In the genomic region with DNA sequence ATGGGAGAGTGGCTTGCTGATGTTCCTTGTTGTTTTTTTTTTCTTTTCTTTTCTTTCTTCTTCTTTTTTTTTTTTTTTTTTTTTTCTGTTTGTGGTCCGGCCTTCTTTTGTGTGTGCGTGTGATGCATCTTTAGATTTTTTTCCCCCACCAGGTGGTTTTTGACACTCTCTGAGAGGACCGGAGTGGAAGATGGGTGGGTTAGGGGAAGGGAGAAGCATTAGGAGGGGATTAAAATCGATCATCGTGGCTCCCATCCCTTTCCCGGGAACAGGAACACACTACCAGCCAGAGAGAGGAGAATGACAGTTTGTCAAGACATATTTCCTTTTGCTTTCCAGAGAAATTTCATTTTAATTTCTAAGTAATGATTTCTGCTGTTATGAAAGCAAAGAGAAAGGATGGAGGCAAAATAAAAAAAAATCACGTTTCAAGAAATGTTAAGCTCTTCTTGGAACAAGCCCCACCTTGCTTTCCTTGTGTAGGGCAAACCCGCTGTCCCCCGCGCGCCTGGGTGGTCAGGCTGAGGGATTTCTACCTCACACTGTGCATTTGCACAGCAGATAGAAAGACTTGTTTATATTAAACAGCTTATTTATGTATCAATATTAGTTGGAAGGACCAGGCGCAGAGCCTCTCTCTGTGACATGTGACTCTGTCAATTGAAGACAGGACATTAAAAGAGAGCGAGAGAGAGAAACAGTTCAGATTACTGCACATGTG, we compare ENCODE assay signal across 10 cellular contexts. TPM values are rescaled to one million over a fixed set of nuclear protein-coding genes. Genes with fewer than 3 reads are reported as not detected.
DNase-seq lines count a peak whose midpoint lies in the region; ATAC-seq, FAIRE-seq and TF ChIP-seq lines count a peak whose summit lies in the region.
"Had no signal": no experiment of that assay in that cellular context is flagged by ENCODE, and none has a peak within 500 bp of the region (broad histone marks: within the 10 kb centered on the region; RNA-seq: fewer than 3 reads in every experiment).

No MANE protein-coding gene starts in this region.

- H3K9ac ChIP-seq in kidney (ENCODE audit: low read length in 2 of 2), result peak overlapping the region in 1 of 2 donors; percentile 44
- no peak overlapping the region for H3K9ac ChIP-seq in MM.1S (ENCODE audit: low read length)

- peaks cover 6% of the 10 kb centered on the region for H3K27me3 ChIP-seq in MM.1S (replicated peaks; ENCODE audit: insufficient read depth, low read length)
- H3K27me3 ChIP-seq: ovary had no signal

- H3K9me3 Mint-ChIP-seq in T-helper 1 cell treated with Interleukin-12 subunit alpha and Interleukin-12 subunit beta and Interleukin-4 antibody, amounts not matched to agents 30 μg/mL and 1 μg/mL, for 36 hours, result no peaks in the 10 kb centered on the region
- H3K9me3 Mint-ChIP-seq in activated B cell treated with CpG ODN at 0.5 μM for 24 hours, result no peaks in the 10 kb centered on the region
- peaks cover 0 to 2% of the 10 kb centered on the region in 2 donors for H3K9me3 Mint-ChIP-seq in stimulated activated naive B cell treated with anti-CD40 and anti-IgM and Interleukin-4, amounts not matched to agents 10 μg/mL and 1 μg/mL and 100 μg/mL, for 72 hours

- no peaks in the 10 kb centered on the region for H3F3A ChIP-seq in MM.1S (ENCODE audit: insufficient read depth, low read length)

- H3K4me2 ChIP-seq in MM.1S (ENCODE audit: low read depth, low read length), result no peak overlapping the region

- no peak for DNase-seq in T-helper 1 cell
- no peak for DNase-seq in activated B cell treated with CpG ODN at 0.5 μM for 24 hours
- DNase-seq in kidney, result no peak
- DNase-seq in stimulated activated naive B cell treated with anti-CD40 and anti-IgM and Interleukin-4, amounts not matched to agents 10 μg/mL and 1 μg/mL and 100 μg/mL, for 72 hours, result no peak
- no peak for DNase-seq in NCI-H2171 (lab: John Stamatoyannopoulos, UW)
- DNase-seq in MM.1S, result no peak
- DNase-seq: ovary had no signal

- CTCF ChIA-PET in activated B cell treated with CpG ODN at 0.5 μM for 24 hours (lab: Charles Lee), result no interaction called here

- H3K9me3 ChIP-seq in kidney (ENCODE audit: control insufficient read depth in 1 of 2, low read length in 2 of 2) (no peaks in the 10 kb centered on the region), MM.1S (replicated peaks; ENCODE audit: insufficient read depth, low read length) (no peaks in the 10 kb centered on the region)

- H2AFZ ChIP-seq in MM.1S (ENCODE audit: low read length), result no peak overlapping the region

- no peaks in the 10 kb centered on the region for H4K20me1 ChIP-seq in MM.1S (ENCODE audit: insufficient read depth, low read length)

- peaks cover 6% of the 10 kb centered on the region for H3K36me3 Mint-ChIP-seq in T-helper 1 cell treated with Interleukin-12 subunit alpha and Interleukin-12 subunit beta and Interleukin-4 antibody, amounts not matched to agents 30 μg/mL and 1 μg/mL, for 36 hours (ENCODE audit: low read depth)
- no peaks in the 10 kb centered on the region for H3K36me3 Mint-ChIP-seq in activated B cell treated with CpG ODN at 0.5 μM for 24 hours (ENCODE audit: low read depth)
- peaks cover 10 to 25% of the 10 kb centered on the region in 2 donors for H3K36me3 Mint-ChIP-seq in stimulated activated naive B cell treated with anti-CD40 and anti-IgM and Interleukin-4, amounts not matched to agents 10 μg/mL and 1 μg/mL and 100 μg/mL, for 72 hours

- H3K79me2 ChIP-seq in MM.1S (ENCODE audit: low read length), result no peaks in the 10 kb centered on the region

- peaks cover 19% of the 10 kb centered on the region for H3K4me1 Mint-ChIP-seq in T-helper 1 cell treated with Interleukin-12 subunit alpha and Interleukin-12 subunit beta and Interleukin-4 antibody, amounts not matched to agents 30 μg/mL and 1 μg/mL, for 36 hours (ENCODE audit: low read depth)
- peaks cover 21% of the 10 kb centered on the region for H3K4me1 Mint-ChIP-seq in activated B cell treated with CpG ODN at 0.5 μM for 24 hours
- H3K4me1 Mint-ChIP-seq in stimulated activated naive B cell treated with anti-CD40 and anti-IgM and Interleukin-4, amounts not matched to agents 10 μg/mL and 1 μg/mL and 100 μg/mL, for 72 hours, result peaks cover 14 to 41% of the 10 kb centered on the region in 2 donors

- H3K27ac ChIP-seq in kidney (ENCODE audit: low read depth in 2 of 2, low read length in 2 of 2) (peak overlapping the region in 1 of 2 donors; percentile 11), MM.1S (ENCODE audit: low read length) (no peak overlapping the region)
- H3K27ac ChIP-seq: ovary had no signal

- peaks cover 85% of the 10 kb centered on the region for H3K27me3 Mint-ChIP-seq in T-helper 1 cell treated with Interleukin-12 subunit alpha and Interleukin-12 subunit beta and Interleukin-4 antibody, amounts not matched to agents 30 μg/mL and 1 μg/mL, for 36 hours (ENCODE audit: low read depth)
- H3K27me3 Mint-ChIP-seq in activated B cell treated with CpG ODN at 0.5 μM for 24 hours, result peaks cover 51% of the 10 kb centered on the region
- peaks cover 41 to 55% of the 10 kb centered on the region in 2 donors for H3K27me3 Mint-ChIP-seq in stimulated activated naive B cell treated with anti-CD40 and anti-IgM and Interleukin-4, amounts not matched to agents 10 μg/mL and 1 μg/mL and 100 μg/mL, for 72 hours

- intact Hi-C loops in activated B cell treated with CpG ODN at 0.5 μM for 24 hours (cut with micrococcal nuclease), result loop anchor here (5.0 kb wide), 2 partner anchors 56 to 126 kb away; a partner anchor contains a TSS
- intact Hi-C loops in kidney (cut with DNase I), result no loop called here

- no peaks in the 10 kb centered on the region for H3K36me3 ChIP-seq in kidney (ENCODE audit: control insufficient read depth in 1 of 2, insufficient read depth in 2 of 2, low read length in 2 of 2)
- no peaks in the 10 kb centered on the region for H3K36me3 ChIP-seq in MM.1S (replicated peaks; ENCODE audit: insufficient read depth, low read length)
- H3K36me3 ChIP-seq: ovary had no signal

- H3K4me1 ChIP-seq in kidney (ENCODE audit: control insufficient read depth in 1 of 2, insufficient read depth in 1 of 2, low read depth in 1 of 2, low read length in 2 of 2), result peaks cover 0 to 8% of the 10 kb centered on the region in 2 donors
- peaks cover 3% of the 10 kb centered on the region; the same call in 1 of the 2 replicates for H3K4me1 ChIP-seq in MM.1S (ENCODE audit: low read length)

- peak overlapping the region; percentile 42 to 44 for H3K4me3 ChIP-seq in kidney (ENCODE audit: low read length in 2 of 2)
- no peak overlapping the region for H3K4me3 ChIP-seq in MM.1S (ENCODE audit: low read length)
- H3K4me3 ChIP-seq: ovary had no signal

- H3K4me3 Mint-ChIP-seq in T-helper 1 cell treated with Interleukin-12 subunit alpha and Interleukin-12 subunit beta and Interleukin-4 antibody, amounts not matched to agents 30 μg/mL and 1 μg/mL, for 36 hours, result peak overlapping the region; percentile 66
- peak overlapping the region; percentile 72 for H3K4me3 Mint-ChIP-seq in activated B cell treated with CpG ODN at 0.5 μM for 24 hours
- peak overlapping the region; percentile 85 to 86 for H3K4me3 Mint-ChIP-seq in stimulated activated naive B cell treated with anti-CD40 and anti-IgM and Interleukin-4, amounts not matched to agents 10 μg/mL and 1 μg/mL and 100 μg/mL, for 72 hours

- no peak for TF ChIP-seq CTCF in activated B cell treated with CpG ODN at 0.5 μM for 24 hours (IDR thresholded peaks at IDR 0.05)
- TF ChIP-seq CTCF in kidney (IDR thresholded peaks at IDR 0.05; ENCODE audit: borderline replicate concordance, extremely low read depth, insufficient read depth), result no peak
- no peak for TF ChIP-seq CTCF in MM.1S (IDR thresholded peaks at IDR 0.05; ENCODE audit: low read length)

- peak overlapping the region; percentile 42 for H3K27ac Mint-ChIP-seq in T-helper 1 cell treated with Interleukin-12 subunit alpha and Interleukin-12 subunit beta and Interleukin-4 antibody, amounts not matched to agents 30 μg/mL and 1 μg/mL, for 36 hours
- H3K27ac Mint-ChIP-seq in activated B cell treated with CpG ODN at 0.5 μM for 24 hours, result no peak overlapping the region
- H3K27ac Mint-ChIP-seq in stimulated activated naive B cell treated with anti-CD40 and anti-IgM and Interleukin-4, amounts not matched to agents 10 μg/mL and 1 μg/mL and 100 μg/mL, for 72 hours, result peak overlapping the region; percentile 95

- H3K9me2 ChIP-seq in MM.1S (replicated peaks; ENCODE audit: insufficient read depth, low read length), result no peaks in the 10 kb centered on the region

- ATAC-seq in activated B cell treated with CpG ODN at 0.5 μM for 24 hours (ENCODE audit: low read depth), result no peak
- ATAC-seq in stimulated activated naive B cell treated with anti-CD40 and anti-IgM and Interleukin-4, amounts not matched to agents 10 μg/mL and 1 μg/mL and 100 μg/mL, for 72 hours (replicated peaks), result no peak
- ATAC-seq in HG03135 (IDR thresholded peaks at IDR 0.05; ENCODE audit: unreplicated experiment), result no peak

- POLR2A ChIA-PET in activated B cell treated with CpG ODN at 0.5 μM for 24 hours (lab: Charles Lee), result interaction anchor here (0.5 kb wide), 1 partner anchor 20 kb away, joined by 4 read pairs; no protein-coding TSS in a partner anchor

- FAIRE-seq in kidney (lab: Jason Lieb, UNC), result no peak

RNA-seq across cellular contexts. Expression of a gene that starts 2.2 kb away (rescaled TPM):
- total RNA-seq in activated B cell treated with CpG ODN at 0.5 μM for 24 hours, result not detected in 2 replicates
- 0.72 TPM for total RNA-seq in kidney
- 1.4 TPM for polyA plus RNA-seq in kidney (ENCODE audit: insufficient read depth, low read depth, low replicate concordance)
- total RNA-seq: fibroblast of lung had no signal
- polyA plus RNA-seq: fibroblast of lung had no signal
